28 cellular contexts compared by ENCODE assay signal in genomic region chr3:146195605-146196004, GRCh38. TPM values are rescaled to one million over a fixed set of nuclear protein-coding genes. Genes with fewer than 3 reads are reported as not detected.
"Had no signal": no experiment of that assay in that cellular context is flagged by ENCODE, and none has a peak within 500 bp of the region (broad histone marks: within the 10 kb centered on the region; RNA-seq: fewer than 3 reads in every experiment).

No MANE protein-coding gene starts in this region.

- H3K27ac ChIP-seq: epithelial cell of prostate, vagina had no signal

- FAIRE-seq: kidney had no signal

- H3K4me3 ChIP-seq: mucosa of descending colon, right lobe of liver, upper lobe of left lung, vagina had no signal

- H3K9me3 ChIP-seq: mucosa of descending colon, right lobe of liver, upper lobe of left lung, vagina had no signal

- DNase-seq: activated CD4-positive, alpha-beta memory T cell treated with anti-CD3 and anti-CD28 coated beads for 36 hours; activated CD4-positive, alpha-beta T cell treated with anti-CD3 and anti-CD28 coated beads, Interleukin-2, amount 10 ng/mL, durations not matched to agents 24 days and 14 days; activated CD4-positive, CD25-positive, alpha-beta regulatory T cell treated with anti-CD3 and anti-CD28 coated beads, Interleukin-2, amount 50 U/mL, for 72 hours; activated CD8-positive, alpha-beta memory T cell treated with anti-CD3 and anti-CD28 coated beads, Interleukin-2, amount 50 U/mL, for 4 hours; activated effector memory CD4-positive, alpha-beta T cell treated with anti-CD3 and anti-CD28 coated beads, Interleukin-2, amount 50 U/mL, for 16 hours; activated naive CD4-positive, alpha-beta T cell treated with anti-CD3 and anti-CD28 coated beads for 36 hours; activated naive CD8-positive, alpha-beta T cell treated with anti-CD3 and anti-CD28 coated beads, Interleukin-2, amount 10 ng/mL, durations not matched to agents 7 days and 5 days; activated T-cell treated with anti-CD3 and anti-CD28 coated beads, Interleukin-2, amount 50 U/mL, for 1 hour; amniotic stem cell; effector CD4-positive, alpha-beta T cell; head of caudate nucleus; hypothalamus; immature natural killer cell; kidney; mucosa of descending colon; posterior cingulate gyrus; right lobe of liver; stimulated activated CD4-positive, alpha-beta T cell treated with anti-CD3 and anti-CD28 coated beads, Interleukin-12 subunit alpha, Interleukin-12 subunit beta, amount 100 ng/mL, for 4 hours; stimulated activated CD4-positive, alpha-beta T cell treated with anti-CD3 and anti-CD28 coated beads, Interleukin-4, amount 100 ng/mL, for 24 hours; T-helper 17 cell; upper lobe of left lung had no signal

- H3K4me1 ChIP-seq: right lobe of liver, vagina had no signal

- ATAC-seq: left lobe of liver; mucosa of descending colon; natural killer cell treated with Interleukin-12 subunit alpha and Interleukin-12 subunit beta and Interleukin-15 and Interleukin-18, amount 100 ng/mL, for 72 hours; stimulated activated effector memory CD8-positive, alpha-beta T cell treated with anti-CD3 and anti-CD28 coated beads, Interleukin-12 subunit alpha, Interleukin-12 subunit beta, amount 100 ng/mL, for 72 hours; T-helper 17 cell had no signal

- H3K27me3 ChIP-seq: right lobe of liver, upper lobe of left lung, vagina had no signal

RNA-seq across cellular contexts. Expression of gene PLSCR4, which starts 55.3 kb away (rescaled TPM):
- total RNA-seq: activated CD4-positive, alpha-beta memory T cell treated with anti-CD3 and anti-CD28 coated beads for 36 hours; activated CD4-positive, alpha-beta T cell treated with anti-CD3 and anti-CD28 coated beads, Interleukin-2, amount 10 ng/mL, durations not matched to agents 24 days and 14 days; activated CD8-positive, alpha-beta memory T cell treated with anti-CD3 and anti-CD28 coated beads for 36 hours; activated naive CD4-positive, alpha-beta T cell treated with anti-CD3 and anti-CD28 coated beads for 36 hours; activated naive CD8-positive, alpha-beta T cell treated with anti-CD3 and anti-CD28 coated beads, Interleukin-2, amount 10 ng/mL, durations not matched to agents 7 days and 5 days; activated T-helper 1 cell treated with anti-CD3 and anti-CD28 coated beads, Interleukin-12 subunit alpha, Interleukin-12 subunit beta, Interleukin-2, Interleukin-4 antibody, amounts not matched to agents 30 ng/mL and 10 ng/mL and 1 ng/mL, durations not matched to agents 14 hours and 24 hours and 36 hours; natural killer cell treated with Interleukin-12 subunit alpha and Interleukin-12 subunit beta and Interleukin-15 and Interleukin-18, amount 100 ng/mL, for 72 hours had no signal
